Comparison of ENCODE assay signal across 11 cellular contexts in genomic region chr4:38601244-38601915, GRCh38.
DNase-seq lines count a peak whose midpoint lies in the region; ATAC-seq lines count a peak whose summit lies in the region.
"Had no signal": no experiment of that assay in that cellular context is flagged by ENCODE, and none has a peak within 500 bp of the region (broad histone marks: within the 10 kb centered on the region; RNA-seq: fewer than 3 reads in every experiment).

No MANE protein-coding gene starts in this region.

- DNase-seq in GM23248 (peak; percentile 47), NCI-H345 (lab: John Stamatoyannopoulos, UW) (peak; percentile 55), dermis microvascular lymphatic vessel endothelial cell (ENCODE audit: low read depth in 2 of 2) (peak; percentile 48 to 62), non-pigmented ciliary epithelial cell (ENCODE audit: low read depth) (peak; percentile 30), superior temporal gyrus (ENCODE audit: extremely low spot score) (no peak), DMS 273 (lab: John Stamatoyannopoulos, UW; ENCODE audit: unreplicated experiment) (no peak)
- DNase-seq in activated CD4-positive, alpha-beta T cell treated with anti-CD3 and anti-CD28 coated beads, Interleukin-2, amount 50 U/mL, for 4 hours, result no peak
- no peak for DNase-seq in stimulated activated naive CD8-positive, alpha-beta T cell treated with anti-CD3 and anti-CD28 coated beads, Interleukin-15, Interleukin-2, amounts not matched to agents 100 U/mL and 50 U/mL, for 24 hours
- DNase-seq: GF-D8, NCI-H524 treated with DMSO at 0.1 percent for 48 hours, posterior cingulate gyrus had no signal

- no peak overlapping the region for H3K4me2 ChIP-seq in GM23248 (ENCODE audit: unreplicated experiment)

- no peaks in the 10 kb centered on the region for H3F3A ChIP-seq in GM23248 (ENCODE audit: insufficient read depth)

- no peak overlapping the region for H2AFZ ChIP-seq in GM23248

- H3K4me1 ChIP-seq in GM23248 (ENCODE audit: insufficient read depth), result 0 out of 2 replicates have a peak, but pooled peaks cover 5% of the 10 kb centered on the region

- in situ Hi-C loops in GM23248 (cut with MboI), result no loop called here

- no peak overlapping the region for H3K4me3 ChIP-seq in GM23248

- no peaks in the 10 kb centered on the region for H3K27me3 ChIP-seq in GM23248 (replicated peaks; ENCODE audit: insufficient read depth)

- WGBS in GM23248 (ENCODE audit: low coverage in 1 of 2, low lambda C conversion rate in 2 of 2, missing lambda C conversion rate in 2 of 2), 2 experiments, result 54 to 59% methylated on average over 6 of the region's 6 CpGs

- H3K79me2 ChIP-seq in GM23248 (ENCODE audit: insufficient read depth), result no peaks in the 10 kb centered on the region

- no peaks in the 10 kb centered on the region for H4K20me1 ChIP-seq in GM23248 (ENCODE audit: insufficient read depth)

- no peaks in the 10 kb centered on the region for H3K9me3 ChIP-seq in GM23248 (ENCODE audit: low read depth)

- H3K9me2 ChIP-seq in GM23248 (ENCODE audit: insufficient read depth), result no peaks in the 10 kb centered on the region

- no peaks in the 10 kb centered on the region for H3K36me3 ChIP-seq in GM23248 (ENCODE audit: low read depth)

- H3K27ac ChIP-seq in GM23248, result no peak overlapping the region

- ATAC-seq in stimulated activated naive CD8-positive, alpha-beta T cell treated with anti-CD3 and anti-CD28 coated beads, Interleukin-15, Interleukin-2, amounts not matched to agents 100 U/mL and 50 U/mL, for 24 hours, result no peak

- no peak overlapping the region for H3K9ac ChIP-seq in GM23248

Comparison
In these comparisons a context has a peak if more than half of its experiments do, and no peak if none do; other contexts are left out.
1. DNase-seq: peak in GM23248 (single experiment), NCI-H345 (single experiment), dermis microvascular lymphatic vessel endothelial cell (2 of 2) and non-pigmented ciliary epithelial cell (single experiment); none in superior temporal gyrus (single experiment), activated CD4-positive, alpha-beta T cell treated with anti-CD3 and anti-CD28 coated beads, Interleukin-2, amount 50 U/mL, for 4 hours (0 of 2), DMS 273 (single experiment) and stimulated activated naive CD8-positive, alpha-beta T cell treated with anti-CD3 and anti-CD28 coated beads, Interleukin-15, Interleukin-2, amounts not matched to agents 100 U/mL and 50 U/mL, for 24 hours (single experiment).